Comparison of ENCODE assay signal across 12 cellular contexts in genomic region chr1:116405241-116406135, GRCh38. TPM values are rescaled to one million over a fixed set of nuclear protein-coding genes. Genes with fewer than 3 reads are reported as not detected.
A peak's percentile ranks its signal among the peaks of the same experiment; 100 is the strongest.
DNase-seq lines count a peak whose midpoint lies in the region; ATAC-seq and TF ChIP-seq lines count a peak whose summit lies in the region.
"Had no signal": no experiment of that assay in that cellular context is flagged by ENCODE, and none has a peak within 500 bp of the region (broad histone marks: within the 10 kb centered on the region; RNA-seq: fewer than 3 reads in every experiment).

No MANE protein-coding gene starts in this region.

- no peak overlapping the region for H3K4me3 Mint-ChIP-seq in CD14-positive monocyte
- no peak overlapping the region for H3K4me3 Mint-ChIP-seq in activated naive CD8-positive, alpha-beta T cell treated with anti-CD3 and anti-CD28 coated beads, Interleukin-2, amount 10 ng/mL, durations not matched to agents 7 days and 5 days

- peaks cover 0 to 2% (median 0%) of the 10 kb centered on the region in 7 donors for H3K9me3 Mint-ChIP-seq in CD14-positive monocyte
- no peaks in the 10 kb centered on the region for H3K9me3 Mint-ChIP-seq in activated naive CD8-positive, alpha-beta T cell treated with anti-CD3 and anti-CD28 coated beads, Interleukin-2, amount 10 ng/mL, durations not matched to agents 7 days and 5 days

- intact Hi-C loops in CD14-positive monocyte (cut with micrococcal nuclease), result no loop called here

- no peaks in the 10 kb centered on the region for H3K27me3 Mint-ChIP-seq in CD14-positive monocyte (ENCODE audit: low read depth in 3 of 3)
- H3K27me3 Mint-ChIP-seq in activated naive CD8-positive, alpha-beta T cell treated with anti-CD3 and anti-CD28 coated beads, Interleukin-2, amount 10 ng/mL, durations not matched to agents 7 days and 5 days, result no peaks in the 10 kb centered on the region

- TF ChIP-seq POLR2A in GM19099 (IDR thresholded peaks at IDR 0.05; ENCODE audit: extremely low read depth, insufficient read length, low read depth), result peak; percentile 24

- peaks cover 71 to 77% of the 10 kb centered on the region in 2 donors for H3K36me3 Mint-ChIP-seq in CD14-positive monocyte
- peaks cover 41% of the 10 kb centered on the region for H3K36me3 Mint-ChIP-seq in activated naive CD8-positive, alpha-beta T cell treated with anti-CD3 and anti-CD28 coated beads, Interleukin-2, amount 10 ng/mL, durations not matched to agents 7 days and 5 days

- POLR2A ChIA-PET in activated naive CD8-positive, alpha-beta T cell treated with anti-CD3 and anti-CD28 coated beads, Interleukin-2, amount 10 ng/mL, durations not matched to agents 7 days and 5 days (lab: Charles Lee), result interaction anchor here (0.6 to 1.7 kb wide), 2 partner anchors 13 to 554 kb away, joined by 3 to 4 read pairs; no protein-coding TSS in a partner anchor

- no peak for DNase-seq in CD14-positive monocyte (ENCODE audit: low spot score)
- no peak for DNase-seq in activated naive CD8-positive, alpha-beta T cell treated with anti-CD3 and anti-CD28 coated beads, Interleukin-2, amount 10 ng/mL, durations not matched to agents 7 days and 5 days
- peak; percentile 14 to 38 for DNase-seq in hippocampal formation (lab: John Stamatoyannopoulos, UW)
- DNase-seq in iPS-NIHi7 (ENCODE audit: extremely low spot score), result no peak
- DNase-seq: activated CD4-positive, alpha-beta T cell treated with anti-CD3 and anti-CD28 coated beads for 48 hours; MG63; NK-92 treated with Interleukin-12 subunit alpha and Interleukin-12 subunit beta, amount 100 ng/mL, for 24 hours; pancreas had no signal

- no peak for TF ChIP-seq CTCF in CD14-positive monocyte (IDR thresholded peaks at IDR 0.05)

- ATAC-seq in activated naive CD8-positive, alpha-beta T cell treated with anti-CD3 and anti-CD28 coated beads, Interleukin-2, amount 10 ng/mL, durations not matched to agents 7 days and 5 days (ENCODE audit: low read depth), result no peak
- ATAC-seq in HG02973 (IDR thresholded peaks at IDR 0.05; ENCODE audit: unreplicated experiment) (no peak), GM18867 (IDR thresholded peaks at IDR 0.05; ENCODE audit: unreplicated experiment) (no peak), GM18520 (IDR thresholded peaks at IDR 0.05; ENCODE audit: unreplicated experiment) (no peak)

- H3K4me1 Mint-ChIP-seq in CD14-positive monocyte, result no peaks in the 10 kb centered on the region
- H3K4me1 Mint-ChIP-seq in activated naive CD8-positive, alpha-beta T cell treated with anti-CD3 and anti-CD28 coated beads, Interleukin-2, amount 10 ng/mL, durations not matched to agents 7 days and 5 days, result peaks cover 19% of the 10 kb centered on the region

- peak overlapping the region in 5 of 7 donors; percentile 27 to 63 (median 32) for H3K27ac Mint-ChIP-seq in CD14-positive monocyte
- H3K27ac Mint-ChIP-seq in activated naive CD8-positive, alpha-beta T cell treated with anti-CD3 and anti-CD28 coated beads, Interleukin-2, amount 10 ng/mL, durations not matched to agents 7 days and 5 days, result peak overlapping the region; percentile 49

RNA-seq across cellular contexts. Expression of gene ATP1A1, which starts 32.4 kb away (rescaled TPM):
- 10 to 100 TPM; 32.3 to 32.7 TPM for polyA plus RNA-seq in CD14-positive monocyte
- total RNA-seq in activated naive CD8-positive, alpha-beta T cell treated with anti-CD3 and anti-CD28 coated beads, Interleukin-2, amount 10 ng/mL, durations not matched to agents 7 days and 5 days, result 100 to 1,000 TPM; 193 to 195 TPM

Comparison
In these comparisons a context has a peak if more than half of its experiments do, and no peak if none do; other contexts are left out.
1. DNase-seq: peak in hippocampal formation (2 of 2); none in CD14-positive monocyte (single experiment), activated naive CD8-positive, alpha-beta T cell treated with anti-CD3 and anti-CD28 coated beads, Interleukin-2, amount 10 ng/mL, durations not matched to agents 7 days and 5 days (single experiment) and iPS-NIHi7 (single experiment).